ENCODE assay signal across 9 cellular contexts in genomic region chrX:72297953-72298730, GRCh38. TPM values are rescaled to one million over a fixed set of nuclear protein-coding genes. Genes with fewer than 3 reads are reported as not detected.
DNase-seq lines count a peak whose midpoint lies in the region; ATAC-seq, FAIRE-seq and TF ChIP-seq lines count a peak whose summit lies in the region.
"Had no signal": no experiment of that assay in that cellular context is flagged by ENCODE, and none has a peak within 500 bp of the region (broad histone marks: within the 10 kb centered on the region; RNA-seq: fewer than 3 reads in every experiment).

No MANE protein-coding gene starts in this region.

- no peaks in the 10 kb centered on the region for H3K9me3 Mint-ChIP-seq in activated T-cell treated with anti-CD3 and anti-CD28 coated beads, Interleukin-2, amount 50 U/mL, for 24 hours

- peak; percentile 58 for ATAC-seq in HG02870 (IDR thresholded peaks at IDR 0.05; ENCODE audit: unreplicated experiment)

- intact Hi-C loops in adrenal gland (cut with DNase I) = no loop called here

- peak in 5 of 6 experiments; percentile 11 to 38 (median 35) for TF ChIP-seq CTCF in adrenal gland (IDR thresholded peaks at IDR 0.05)

- TF ChIP-seq POLR2A in adrenal gland (IDR thresholded peaks at IDR 0.05) = no peak

- no peaks in the 10 kb centered on the region for H3K4me1 ChIP-seq in adrenal gland (replicated peaks in 1 of 2)

- H3K27me3 Mint-ChIP-seq in activated T-cell treated with anti-CD3 and anti-CD28 coated beads, Interleukin-2, amount 50 U/mL, for 24 hours = peaks cover 77% of the 10 kb centered on the region

- H3K36me3 Mint-ChIP-seq in activated T-cell treated with anti-CD3 and anti-CD28 coated beads, Interleukin-2, amount 50 U/mL, for 24 hours (ENCODE audit: low read depth) = no peaks in the 10 kb centered on the region

- 31 to 50% (median 39%) methylated on average over 3 to 4 of the region's 4 CpGs for WGBS in adrenal gland, 4 donors

- FAIRE-seq in frontal cortex (lab: Jason Lieb, UNC) = no peak

- DNase-seq in NCI-H146 (lab: John Stamatoyannopoulos, UW) (peak; percentile 17), NCI-H146 treated with DMSO at 0.1 percent for 48 hours (lab: John Stamatoyannopoulos, UW; ENCODE audit: unreplicated experiment) (no peak), adrenal gland (no peak), mesenteric fat pad (ENCODE audit: low spot score) (peak; percentile 68), frontal cortex (ENCODE audit: low spot score in 2 of 2) (no peak), SKM-1 treated with dmso at 0.1 percent for 144 hours (lab: John Stamatoyannopoulos, UW; ENCODE audit: unreplicated experiment) (no peak)
- DNase-seq in activated T-cell treated with anti-CD3 and anti-CD28 coated beads, Interleukin-2, amount 50 U/mL, for 24 hours = no peak
- DNase-seq: NCI-H226 had no signal

- no peak overlapping the region for H3K27ac ChIP-seq in adrenal gland

- no peaks in the 10 kb centered on the region for H3K4me1 Mint-ChIP-seq in activated T-cell treated with anti-CD3 and anti-CD28 coated beads, Interleukin-2, amount 50 U/mL, for 24 hours (ENCODE audit: low read depth)

- peaks cover 45% of the 10 kb centered on the region for H3K27me3 ChIP-seq in adrenal gland

- H3K9me3 ChIP-seq in adrenal gland (replicated peaks in 1 of 3) = no peaks in the 10 kb centered on the region

- H3K4me3 Mint-ChIP-seq in activated T-cell treated with anti-CD3 and anti-CD28 coated beads, Interleukin-2, amount 50 U/mL, for 24 hours = no peak overlapping the region

- H3K4me3 ChIP-seq in adrenal gland = no peak overlapping the region

- no peaks in the 10 kb centered on the region for H3K36me3 ChIP-seq in adrenal gland (replicated peaks in 1 of 2)

- no peak overlapping the region for H3K27ac Mint-ChIP-seq in activated T-cell treated with anti-CD3 and anti-CD28 coated beads, Interleukin-2, amount 50 U/mL, for 24 hours

RNA-seq across cellular contexts. Expression of gene CITED1, which starts 7.6 kb away (rescaled TPM):
- total RNA-seq in adrenal gland (10 to 100 TPM in 1 of 8 donors, under 1 TPM in 2, not detected in 5; 0.50 to 10.1 (median 0.55) TPM), mesenteric fat pad (4.1 TPM), frontal cortex (7.3 TPM)
- polyA plus RNA-seq in adrenal gland = 10 to 100 TPM in 1 of 3 donors, 1 to 10 TPM in 2; 1.2 to 13.5 (median 2.5) TPM

RNA-seq across cellular contexts. Expression of gene RPS4X, which starts 21.1 kb away (rescaled TPM):
- total RNA-seq in adrenal gland = 100 to 1,000 TPM; 391 to 946 (median 801) TPM
- 1,000 to 10,000 TPM in 1 of 3 donors, 100 to 1,000 TPM in 2; 589 to 1,087 (median 762) TPM for polyA plus RNA-seq in adrenal gland
- 674 TPM for total RNA-seq in mesenteric fat pad
- total RNA-seq in frontal cortex = 1,146 TPM

RNA-seq across cellular contexts. Expression of gene ERCC6L, which starts 59.3 kb away (rescaled TPM):
- total RNA-seq in adrenal gland = under 1 TPM in 6 of 8 donors, not detected in 2; 0.08 to 0.18 (median 0.13) TPM
- polyA plus RNA-seq in adrenal gland = under 1 TPM in 1 of 3 donors, not detected in 2; 0.33 TPM
- total RNA-seq in mesenteric fat pad = not detected
- total RNA-seq in frontal cortex = 0.41 TPM

Comparison
In these comparisons a context has a peak if more than half of its experiments do, and no peak if none do; other contexts are left out.
1. DNase-seq: peak in NCI-H146 (single experiment) and mesenteric fat pad (single experiment); none in NCI-H146 treated with DMSO at 0.1 percent for 48 hours (single experiment), adrenal gland (0 of 7), frontal cortex (0 of 2), SKM-1 treated with dmso at 0.1 percent for 144 hours (single experiment) and activated T-cell treated with anti-CD3 and anti-CD28 coated beads, Interleukin-2, amount 50 U/mL, for 24 hours (single experiment).